1 cellular context compared by ENCODE assay signal in the genomic region with DNA sequence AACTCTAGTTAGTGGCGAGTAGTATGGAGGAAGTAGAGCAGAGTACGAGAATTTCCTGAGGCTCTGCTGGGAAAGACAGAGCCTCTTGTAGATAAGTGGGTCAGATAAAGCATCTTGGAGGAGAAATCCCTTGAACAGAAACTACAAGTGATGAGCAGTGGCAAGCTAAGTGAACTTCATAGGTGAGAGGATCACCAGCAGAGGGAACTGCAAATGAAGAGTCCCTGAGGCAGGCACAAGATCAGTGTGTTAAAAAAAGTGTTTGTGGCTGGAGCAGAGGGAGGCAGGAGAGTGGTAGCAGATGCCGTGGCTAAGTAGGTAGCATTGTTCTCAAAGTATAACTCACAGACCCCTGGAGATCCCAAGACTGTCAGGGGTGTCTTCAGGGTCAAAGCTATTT.
TF ChIP-seq lines count a peak whose summit lies in the region.

No MANE protein-coding gene starts in this region.

TF ChIP-seq in WTC11, 78 proteins besides CTCF, POLR2A, EP300 and RAD21 (continued from another document):
- TF ChIP-seq ARID4B (CRISPR knock-in tag; IDR thresholded peaks at IDR 0.05; ENCODE audit: borderline replicate concordance): no peak
- no peak for TF ChIP-seq KAT7 (CRISPR knock-in tag; IDR thresholded peaks at IDR 0.05; ENCODE audit: borderline replicate concordance)
- no peak for TF ChIP-seq ZNF263 (CRISPR knock-in tag; IDR thresholded peaks at IDR 0.05; ENCODE audit: low read depth)
- no peak for TF ChIP-seq ZBTB21 (CRISPR knock-in tag; IDR thresholded peaks at IDR 0.05; ENCODE audit: borderline replicate concordance)
